Comparison of ENCODE assay signal across 8 cellular contexts in the genomic region with DNA sequence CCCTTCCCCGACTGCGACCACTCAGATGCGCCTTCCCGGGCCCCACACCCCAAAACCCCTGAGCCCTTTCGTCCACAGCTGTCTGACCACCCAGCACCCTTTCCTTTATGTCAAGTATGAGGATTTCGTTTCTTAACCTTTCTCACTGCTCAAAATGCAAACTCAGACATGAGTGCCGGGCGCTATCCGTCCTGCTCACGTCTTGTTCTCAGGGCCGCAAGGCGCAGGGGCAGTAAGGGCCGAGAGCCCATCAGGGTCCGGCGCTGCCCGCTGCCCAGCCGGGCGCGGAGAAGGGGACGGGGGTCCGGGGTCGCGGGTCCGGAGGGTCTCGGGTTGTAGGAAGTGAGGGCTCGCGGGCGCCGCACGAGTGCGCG. TPM values are rescaled to one million over a fixed set of nuclear protein-coding genes. Genes with fewer than 3 reads are reported as not detected.
DNase-seq lines count a peak whose midpoint lies in the region; ATAC-seq and TF ChIP-seq lines count a peak whose summit lies in the region.

No MANE protein-coding gene starts in this region.

- peak overlapping the region; percentile 99 for H3K27ac Mint-ChIP-seq in T-helper 1 cell treated with Interleukin-12 subunit alpha and Interleukin-12 subunit beta and Interleukin-4 antibody, amounts not matched to agents 30 μg/mL and 1 μg/mL, for 36 hours
- peak overlapping the region; percentile 96 to 97 for H3K27ac Mint-ChIP-seq in effector memory CD8-positive, alpha-beta T cell

- peaks cover 4% of the 10 kb centered on the region for H3K27me3 Mint-ChIP-seq in T-helper 1 cell treated with Interleukin-12 subunit alpha and Interleukin-12 subunit beta and Interleukin-4 antibody, amounts not matched to agents 30 μg/mL and 1 μg/mL, for 36 hours (ENCODE audit: low read depth)
- peaks cover 0 to 1% of the 10 kb centered on the region in 2 donors for H3K27me3 Mint-ChIP-seq in effector memory CD8-positive, alpha-beta T cell

- H2AFZ ChIP-seq in MM.1S (ENCODE audit: low read length) (peak overlapping the region; percentile 94), neural cell (ENCODE audit: low read depth, low read length) (peak overlapping the region; percentile 98)

- H3K9me3 ChIP-seq in MM.1S (replicated peaks; ENCODE audit: insufficient read depth, low read length) (no peaks in the 10 kb centered on the region; the same call in 1 of the 2 replicates), neural cell (ENCODE audit: low read length) (no peaks in the 10 kb centered on the region)

- H3K36me3 ChIP-seq in MM.1S (replicated peaks; ENCODE audit: insufficient read depth, low read length) (peaks cover 43% of the 10 kb centered on the region), neural cell (ENCODE audit: insufficient read depth, low read length) (peaks cover 9% of the 10 kb centered on the region)

- H3K79me2 ChIP-seq in MM.1S (ENCODE audit: low read length) = peaks cover 52% of the 10 kb centered on the region
- peaks cover 42% of the 10 kb centered on the region for H3K79me2 ChIP-seq in neural cell (replicated peaks; ENCODE audit: insufficient read depth, low read length)

- H3K27ac ChIP-seq in MM.1S (ENCODE audit: low read length) (peak overlapping the region; percentile 88), neural cell (ENCODE audit: low read length) (peak overlapping the region; percentile 95)

- DNase-seq in T-helper 1 cell = no peak
- no peak for DNase-seq in MM.1S
- DNase-seq in effector memory CD8-positive, alpha-beta T cell = no peak
- DNase-seq in stimulated activated CD4-positive, alpha-beta T cell treated with anti-CD3 and anti-CD28 coated beads, Interleukin-4, amount 100 ng/mL, for 4 hours = no peak
- no peak for DNase-seq in pons (ENCODE audit: low spot score)
- DNase-seq in DMS 273 treated with DMSO at 0.1 percent for 48 hours (lab: John Stamatoyannopoulos, UW) = no peak

- peaks cover 13% of the 10 kb centered on the region for H3K9me3 Mint-ChIP-seq in T-helper 1 cell treated with Interleukin-12 subunit alpha and Interleukin-12 subunit beta and Interleukin-4 antibody, amounts not matched to agents 30 μg/mL and 1 μg/mL, for 36 hours
- peaks cover 0 to under 1% of the 10 kb centered on the region in 2 donors for H3K9me3 Mint-ChIP-seq in effector memory CD8-positive, alpha-beta T cell

- no peak for TF ChIP-seq EP300 in neural cell (conservative IDR thresholded peaks at IDR 0.05; ENCODE audit: poor library complexity, severe bottlenecking)

- H3F3A ChIP-seq in MM.1S (ENCODE audit: insufficient read depth, low read length) (peaks cover 7% of the 10 kb centered on the region), neural cell (ENCODE audit: insufficient read depth, low read length, poor library complexity, severe bottlenecking) (no peaks in the 10 kb centered on the region)

- TF ChIP-seq RAD21 in neural cell (conservative IDR thresholded peaks at IDR 0.05) = no peak

- peaks cover 30% of the 10 kb centered on the region for H3K4me1 Mint-ChIP-seq in T-helper 1 cell treated with Interleukin-12 subunit alpha and Interleukin-12 subunit beta and Interleukin-4 antibody, amounts not matched to agents 30 μg/mL and 1 μg/mL, for 36 hours (ENCODE audit: low read depth)
- H3K4me1 Mint-ChIP-seq in effector memory CD8-positive, alpha-beta T cell (ENCODE audit: low read depth in 2 of 2) = peaks cover 29 to 42% of the 10 kb centered on the region in 2 donors

- peak overlapping the region; percentile 95 for H3K9ac ChIP-seq in MM.1S (ENCODE audit: low read length)
- peak overlapping the region; percentile 98 for H3K9ac ChIP-seq in neural cell (ENCODE audit: low read length)

- H3K4me2 ChIP-seq in MM.1S (ENCODE audit: low read depth, low read length) = peak overlapping the region; percentile 73
- peak overlapping the region; percentile 82 for H3K4me2 ChIP-seq in neural cell (ENCODE audit: low read length)

- H4K20me1 ChIP-seq in MM.1S (ENCODE audit: insufficient read depth, low read length) = no peaks in the 10 kb centered on the region
- H4K20me1 ChIP-seq in neural cell (ENCODE audit: insufficient read depth) = no peaks in the 10 kb centered on the region

- H3K27me3 ChIP-seq in MM.1S (replicated peaks; ENCODE audit: insufficient read depth, low read length) (no peaks in the 10 kb centered on the region), neural cell (ENCODE audit: insufficient read depth, low read depth, low read length) (no peaks in the 10 kb centered on the region)

- H3K36me3 Mint-ChIP-seq in T-helper 1 cell treated with Interleukin-12 subunit alpha and Interleukin-12 subunit beta and Interleukin-4 antibody, amounts not matched to agents 30 μg/mL and 1 μg/mL, for 36 hours (ENCODE audit: low read depth) = peaks cover 61% of the 10 kb centered on the region
- peaks cover 34% of the 10 kb centered on the region for H3K36me3 Mint-ChIP-seq in effector memory CD8-positive, alpha-beta T cell (ENCODE audit: insufficient read depth)

- no peaks in the 10 kb centered on the region for H3K9me2 ChIP-seq in MM.1S (replicated peaks; ENCODE audit: insufficient read depth, low read length)
- no peaks in the 10 kb centered on the region for H3K9me2 ChIP-seq in neural cell (ENCODE audit: insufficient read depth, low read length)

- TF ChIP-seq CTCF in MM.1S (IDR thresholded peaks at IDR 0.05; ENCODE audit: low read length) (no peak), neural cell (IDR thresholded peaks at IDR 0.05; ENCODE audit: poor library complexity, severe bottlenecking) (no peak)

- peak overlapping the region; percentile 99 for H3K4me3 Mint-ChIP-seq in T-helper 1 cell treated with Interleukin-12 subunit alpha and Interleukin-12 subunit beta and Interleukin-4 antibody, amounts not matched to agents 30 μg/mL and 1 μg/mL, for 36 hours
- peak overlapping the region; percentile 92 to 95 for H3K4me3 Mint-ChIP-seq in effector memory CD8-positive, alpha-beta T cell

- ATAC-seq in effector memory CD8-positive, alpha-beta T cell (replicated peaks) = peak; percentile 17

- H3K4me3 ChIP-seq in MM.1S (ENCODE audit: low read length) (peak overlapping the region; percentile 82), neural cell (ENCODE audit: low read length) (peak overlapping the region; percentile 93)

- H3K4me1 ChIP-seq in MM.1S (ENCODE audit: low read length) = peaks cover 19% of the 10 kb centered on the region

TF ChIP-seq in neural cell, 6 proteins besides CTCF, POLR2A, EP300 and RAD21:
- no peak for TF ChIP-seq TAF1 (IDR thresholded peaks at IDR 0.05; ENCODE audit: low read depth)
- TF ChIP-seq EZH2 (IDR thresholded peaks at IDR 0.05; ENCODE audit: borderline replicate concordance, insufficient read depth, low read length, poor library complexity, severe bottlenecking) = no peak
- no peak for TF ChIP-seq MXI1 (conservative IDR thresholded peaks at IDR 0.05; ENCODE audit: poor library complexity, severe bottlenecking)
- no peak for TF ChIP-seq SMC3 (conservative IDR thresholded peaks at IDR 0.05; ENCODE audit: poor library complexity)
- TF ChIP-seq REST (IDR thresholded peaks at IDR 0.05; ENCODE audit: borderline replicate concordance) = no peak
- TF ChIP-seq POLR2AphosphoS5 (IDR thresholded peaks at IDR 0.05) = no peak

RNA-seq across cellular contexts. Expression of gene RBM33, which starts 0.7 kb away (rescaled TPM):
- 53.2 and 53.9 TPM in 2 replicates for polyA plus RNA-seq in neural cell
- 62.8 and 88.3 TPM in 2 replicates for polyA minus RNA-seq in neural cell
